ENCODE assay signal across 11 cellular contexts in the genomic region with DNA sequence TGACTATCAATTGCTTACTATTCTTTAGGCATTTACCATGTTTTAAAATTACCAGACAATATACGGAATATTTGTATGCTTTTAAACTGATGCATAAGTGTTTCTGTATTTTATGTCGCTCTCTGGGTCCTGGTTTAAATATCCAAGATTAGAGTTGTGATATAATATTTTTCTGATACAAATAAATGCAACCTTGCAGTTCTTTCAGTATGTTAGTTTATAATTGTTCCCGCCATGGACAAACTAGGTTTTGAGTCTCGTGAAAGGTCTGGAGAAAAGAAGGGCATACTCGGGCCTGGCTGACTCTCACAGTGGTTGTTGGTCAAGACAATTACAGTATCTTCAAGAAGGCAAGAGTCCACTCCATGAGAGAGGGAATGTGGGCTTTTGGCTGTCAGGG.
"Had no signal": no experiment of that assay in that cellular context is flagged by ENCODE, and none has a peak within 500 bp of the region (broad histone marks: within the 10 kb centered on the region; RNA-seq: fewer than 3 reads in every experiment).

No MANE protein-coding gene starts in this region.

- ATAC-seq: GM23338, HCT116 had no signal

- FAIRE-seq: H1, H54 had no signal

- H3K36me3 ChIP-seq: HAP-1 had no signal

- H3K4me1 ChIP-seq: HAP-1 had no signal

- H3K9ac ChIP-seq: GM23248 had no signal

- H3K27ac ChIP-seq: GM23248 had no signal

- H3K4me2 ChIP-seq: GM23338 had no signal

- H2AFZ ChIP-seq: GM23248, GM23338 had no signal

- DNase-seq: GM23248, GOT3, H7, H9, HCEC 1CT, HFFc6 had no signal

- H3K4me3 ChIP-seq: GM23248, GM23338, HAP-1 had no signal

- H3K9me3 ChIP-seq: HAP-1 had no signal
